Comparison of ENCODE assay signal across 10 cellular contexts in the genomic region with DNA sequence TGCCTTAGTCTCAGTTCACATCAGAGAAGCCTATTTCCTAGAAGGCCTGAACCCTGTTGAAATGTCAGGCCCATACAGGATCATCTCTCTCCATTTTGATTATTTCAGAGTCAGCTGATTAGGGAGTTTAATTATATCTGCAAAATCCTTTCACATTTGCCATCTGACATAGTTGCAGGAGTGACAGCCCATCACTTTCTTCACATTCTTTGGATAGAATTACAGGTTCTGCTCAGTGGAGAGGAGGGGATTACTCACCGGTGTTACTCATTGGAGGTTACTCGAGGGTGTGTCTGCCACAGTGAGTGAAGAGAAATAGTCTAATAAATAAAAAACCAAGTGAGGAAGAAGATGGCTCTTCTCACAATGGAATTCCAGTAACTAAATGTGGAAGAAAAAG.
DNase-seq lines count a peak whose midpoint lies in the region; ATAC-seq and TF ChIP-seq lines count a peak whose summit lies in the region.
"Had no signal": no experiment of that assay in that cellular context is flagged by ENCODE, and none has a peak within 500 bp of the region (broad histone marks: within the 10 kb centered on the region; RNA-seq: fewer than 3 reads in every experiment).

No MANE protein-coding gene starts in this region.

- H3K9me3 ChIP-seq in T-helper 17 cell (ENCODE audit: control insufficient read depth, low read length, poor library complexity, severe bottlenecking): no peaks in the 10 kb centered on the region
- H3K9me3 ChIP-seq in stomach: no peaks in the 10 kb centered on the region
- H3K9me3 ChIP-seq: lower lobe of right lung had no signal

- no peaks in the 10 kb centered on the region for H3K27me3 ChIP-seq in stomach

- ATAC-seq in T-helper 17 cell: no peak
- ATAC-seq in HG02678 (IDR thresholded peaks at IDR 0.05; ENCODE audit: unreplicated experiment): no peak

- no peak overlapping the region for H3K4me3 Mint-ChIP-seq in T-helper 17 cell

- TF ChIP-seq POLR2A in stomach (IDR thresholded peaks at IDR 0.05): no peak

- H3K27me3 Mint-ChIP-seq in T-helper 17 cell: no peaks in the 10 kb centered on the region

- H3K4me1 Mint-ChIP-seq in T-helper 17 cell: peaks cover 21% of the 10 kb centered on the region

- intact Hi-C loops in stomach (cut with DNase I; ENCODE audit: low total_unique reads): no loop called here

- no peak overlapping the region for H3K27ac ChIP-seq in stomach
- H3K27ac ChIP-seq: lower lobe of right lung had no signal

- peak; percentile 36 for DNase-seq in stimulated activated CD4-positive, alpha-beta T cell treated with anti-CD3 and anti-CD28 coated beads, Interleukin-4, amount 100 ng/mL, for 24 hours
- DNase-seq in stimulated activated CD4-positive, alpha-beta T cell treated with anti-CD3 and anti-CD28 coated beads, Interleukin-2, amount 100 ng/mL, for 24 hours: no peak
- DNase-seq in T-helper 17 cell (no peak), hepatic stellate cell (ENCODE audit: low spot score) (peak; percentile 36), islet precursor cell (no peak), stomach (no peak), DMS153 treated with DMSO at 0.1 percent for 48 hours (lab: John Stamatoyannopoulos, UW; ENCODE audit: unreplicated experiment) (no peak)
- DNase-seq: DND-41, lower lobe of right lung had no signal

- TF ChIP-seq EP300 in stomach (IDR thresholded peaks at IDR 0.05): no peak

- peak overlapping the region; percentile 24 for H3K27ac Mint-ChIP-seq in T-helper 17 cell

- peaks cover 0 to 43% (median 17%) of the 10 kb centered on the region in 4 donors for H3K4me1 ChIP-seq in stomach

- TF ChIP-seq CTCF in stomach (IDR thresholded peaks at IDR 0.05): no peak

- no peak overlapping the region for H3K4me3 ChIP-seq in stomach
- H3K4me3 ChIP-seq: lower lobe of right lung had no signal

- H3K36me3 ChIP-seq in stomach: peaks cover 0 to 5% (median 2%) of the 10 kb centered on the region in 4 donors
- H3K36me3 ChIP-seq: lower lobe of right lung had no signal

- 74 to 87% (median 82%) methylated on average over 2 of the region's 2 CpGs for WGBS in stomach, 5 donors

- H3K36me3 Mint-ChIP-seq in T-helper 17 cell (ENCODE audit: low read depth): peaks cover 4% of the 10 kb centered on the region

Comparison
In these comparisons a context has a peak if more than half of its experiments do, and no peak if none do; other contexts are left out.
1. DNase-seq: peak in stimulated activated CD4-positive, alpha-beta T cell treated with anti-CD3 and anti-CD28 coated beads, Interleukin-4, amount 100 ng/mL, for 24 hours (single experiment) and hepatic stellate cell (single experiment); none in stimulated activated CD4-positive, alpha-beta T cell treated with anti-CD3 and anti-CD28 coated beads, Interleukin-2, amount 100 ng/mL, for 24 hours (0 of 2), T-helper 17 cell (0 of 3), islet precursor cell (single experiment), stomach (single experiment) and DMS153 treated with DMSO at 0.1 percent for 48 hours (single experiment).